Comparison of ENCODE assay signal across 34 cellular contexts in genomic region chr6:51640016-51640415, GRCh38.
"Had no signal": no experiment of that assay in that cellular context is flagged by ENCODE, and none has a peak within 500 bp of the region (broad histone marks: within the 10 kb centered on the region; RNA-seq: fewer than 3 reads in every experiment).

No MANE protein-coding gene starts in this region.

- DNase-seq: activated B cell treated with CpG ODN at 0.5 μM for 24 hours; activated CD4-positive, alpha-beta memory T cell treated with anti-CD3 and anti-CD28 coated beads for 36 hours; activated CD4-positive, alpha-beta T cell treated with anti-CD3 and anti-CD28 coated beads for 4 hours; activated CD4-positive, alpha-beta T cell treated with anti-CD3 and anti-CD28 coated beads, Interleukin-2, amount 50 U/mL, for 1 hour; activated CD4-positive, CD25-positive, alpha-beta regulatory T cell treated with anti-CD3 and anti-CD28 coated beads, Interleukin-2, amount 50 U/mL, for 72 hours; activated CD8-positive, alpha-beta memory T cell treated with anti-CD3 and anti-CD28 coated beads, Interleukin-2, amount 50 U/mL, for 4 hours; activated gamma-delta T cell treated with Interleukin-2 at 50 U/mL for 16 hours; activated naive CD4-positive, alpha-beta T cell treated with anti-CD3 and anti-CD28 coated beads for 36 hours; activated T-cell treated with anti-CD3 and anti-CD28 coated beads for 4 hours; activated T-cell treated with anti-CD3 and anti-CD28 coated beads, Interleukin-2, amount 50 U/mL, for 4 hours; adrenal gland; body of pancreas; NCI-H1092 treated with DMSO at 0.1 percent for 48 hours; NCI-H1417 treated with DMSO at 0.1 percent for 48 hours; NCI-H187 treated with DMSO at 0.1 percent for 48 hours; NCI-H2081; NCI-H510A; NCI-H526; NCI-H748 treated with DMSO at 0.1 percent for 48 hours; NK-92 treated with Interleukin-12 subunit alpha and Interleukin-12 subunit beta, amount 100 ng/mL, for 24 hours; PC-3; SIG-M5; SW 1271; T-helper 1 cell; T-helper 2 cell; T-helper 9 cell had no signal

- H3K27me3 ChIP-seq: adrenal gland, body of pancreas, breast epithelium had no signal

- H3K9me3 ChIP-seq: adrenal gland, body of pancreas, breast epithelium had no signal

- H3K9ac ChIP-seq: KMS-11 had no signal

- FAIRE-seq: astrocyte, RCC 7860 had no signal

- H3K27ac ChIP-seq: adrenal gland, body of pancreas, breast epithelium, KMS-11, RWPE1, VCaP had no signal

- H3K4me2 ChIP-seq: KMS-11 had no signal

- H3K4me3 ChIP-seq: adrenal gland, body of pancreas, breast epithelium had no signal

- ATAC-seq: activated naive CD4-positive, alpha-beta T cell treated with anti-CD3 and anti-CD28 coated beads, Interleukin-2, amount 50 U/mL, for 72 hours; activated T-cell treated with anti-CD3 and anti-CD28 coated beads, Interleukin-2, amount 50 U/mL, for 4 hours; body of pancreas; PC-3; Right ventricle myocardium inferior had no signal

- H3K4me1 ChIP-seq: adrenal gland, body of pancreas, breast epithelium had no signal

- H3K36me3 ChIP-seq: adrenal gland, breast epithelium had no signal
